9 cellular contexts compared by ENCODE assay signal in the genomic region with DNA sequence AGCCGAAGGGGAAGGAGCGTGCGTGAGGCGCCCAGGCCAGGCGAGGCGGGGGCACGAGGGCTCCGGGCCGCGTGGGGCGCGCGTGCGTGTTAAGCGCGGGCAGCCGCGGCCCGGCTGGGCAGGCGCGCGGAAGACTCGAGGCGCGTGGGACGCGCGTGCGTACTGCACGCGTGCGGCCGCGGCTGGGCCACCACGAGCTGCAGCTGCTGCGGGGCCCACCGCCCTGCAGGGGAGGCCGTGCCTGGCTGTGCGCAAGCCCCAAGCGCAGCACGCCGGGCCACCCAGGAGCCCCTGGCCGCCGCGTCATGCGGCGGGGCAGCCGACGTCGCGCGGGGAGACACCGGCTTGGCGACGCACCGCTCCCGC. TPM values are rescaled to one million over a fixed set of nuclear protein-coding genes. Genes with fewer than 3 reads are reported as not detected.
DNase-seq lines count a peak whose midpoint lies in the region; ATAC-seq, FAIRE-seq and TF ChIP-seq lines count a peak whose summit lies in the region.
"Had no signal": no experiment of that assay in that cellular context is flagged by ENCODE, and none has a peak within 500 bp of the region (broad histone marks: within the 10 kb centered on the region; RNA-seq: fewer than 3 reads in every experiment).

No MANE protein-coding gene starts in this region.

- peaks cover 5% of the 10 kb centered on the region for H3K36me3 Mint-ChIP-seq in activated CD4-positive, alpha-beta T cell treated with anti-CD3 and anti-CD28 coated beads, Interleukin-2, amount 10 ng/mL, durations not matched to agents 24 days and 14 days (ENCODE audit: low read depth)
- H3K36me3 Mint-ChIP-seq in activated CD8-positive, alpha-beta memory T cell treated with anti-CD3 and anti-CD28 coated beads, Interleukin-2, amount 10 ng/mL, durations not matched to agents 7 days and 5 days: peaks cover 1% of the 10 kb centered on the region

- no peak for TF ChIP-seq POLR2A in lower leg skin (IDR thresholded peaks at IDR 0.05)

- H3K4me1 ChIP-seq in kidney (ENCODE audit: control insufficient read depth in 1 of 2, insufficient read depth in 1 of 2, low read depth in 1 of 2, low read length in 2 of 2): peaks cover 0 to 12% of the 10 kb centered on the region in 2 donors
- H3K4me1 ChIP-seq in subcutaneous abdominal adipose tissue (ENCODE audit: control insufficient read depth in 5 of 5, insufficient read depth in 5 of 5, low read length in 5 of 5): peaks cover 0 to 30% (median 26%) of the 10 kb centered on the region in 5 donors

- H3K4me3 ChIP-seq in kidney (ENCODE audit: low read length in 2 of 2) (peak overlapping the region; percentile 55 to 63), subcutaneous abdominal adipose tissue (ENCODE audit: low read depth in 1 of 5, low read length in 5 of 5) (peak overlapping the region in 4 of 5 donors; percentile 55 to 71 (median 64)), lower leg skin (ENCODE audit: low read depth, poor library complexity, severe bottlenecking) (no peak overlapping the region)

- H3K9ac ChIP-seq in kidney (ENCODE audit: low read length in 2 of 2): no peak overlapping the region
- no peak overlapping the region for H3K9ac ChIP-seq in subcutaneous abdominal adipose tissue (ENCODE audit: low read length in 5 of 5)

- H3K27me3 Mint-ChIP-seq in activated CD4-positive, alpha-beta T cell treated with anti-CD3 and anti-CD28 coated beads, Interleukin-2, amount 10 ng/mL, durations not matched to agents 24 days and 14 days: peaks cover 69% of the 10 kb centered on the region
- H3K27me3 Mint-ChIP-seq in activated CD8-positive, alpha-beta memory T cell treated with anti-CD3 and anti-CD28 coated beads, Interleukin-2, amount 10 ng/mL, durations not matched to agents 7 days and 5 days: peaks cover 75% of the 10 kb centered on the region

- H3K36me3 ChIP-seq in kidney (ENCODE audit: control insufficient read depth in 1 of 2, insufficient read depth in 2 of 2, low read length in 2 of 2) (no peaks in the 10 kb centered on the region), subcutaneous abdominal adipose tissue (ENCODE audit: control insufficient read depth in 5 of 5, insufficient read depth in 5 of 5, low read length in 5 of 5) (no peaks in the 10 kb centered on the region)

- H3K27me3 ChIP-seq in subcutaneous abdominal adipose tissue (ENCODE audit: control insufficient read depth in 5 of 5, insufficient read depth in 4 of 5, low read length in 5 of 5): peaks cover 20 to 50% (median 37%) of the 10 kb centered on the region in 5 donors

- intact Hi-C loops in activated CD4-positive, alpha-beta T cell treated with anti-CD3 and anti-CD28 coated beads, Interleukin-2, amount 10 ng/mL, durations not matched to agents 24 days and 14 days (cut with micrococcal nuclease): loop anchor here (5.0 kb wide), 1 partner anchor 65 kb away; no protein-coding TSS in a partner anchor
- intact Hi-C loops in kidney (cut with DNase I): no loop called here
- intact Hi-C loops in lower leg skin (cut with DNase I; ENCODE audit: low total_unique reads): no loop called here

- H3K4me3 Mint-ChIP-seq in activated CD4-positive, alpha-beta T cell treated with anti-CD3 and anti-CD28 coated beads, Interleukin-2, amount 10 ng/mL, durations not matched to agents 24 days and 14 days: peak overlapping the region; percentile 84
- peak overlapping the region; percentile 61 for H3K4me3 Mint-ChIP-seq in activated CD8-positive, alpha-beta memory T cell treated with anti-CD3 and anti-CD28 coated beads, Interleukin-2, amount 10 ng/mL, durations not matched to agents 7 days and 5 days

- H3K27ac ChIP-seq in kidney (ENCODE audit: low read depth in 2 of 2, low read length in 2 of 2) (no peak overlapping the region), subcutaneous abdominal adipose tissue (ENCODE audit: low read depth, low read length) (no peak overlapping the region)

- CTCF ChIA-PET in activated CD8-positive, alpha-beta memory T cell treated with anti-CD3 and anti-CD28 coated beads, Interleukin-2, amount 10 ng/mL, durations not matched to agents 7 days and 5 days (lab: Charles Lee): interaction anchor here (1.0 to 1.1 kb wide), 2 partner anchors 37 to 86 kb away, joined by 3 read pairs; no protein-coding TSS in a partner anchor

- peak overlapping the region; percentile 60 for H3K27ac Mint-ChIP-seq in activated CD4-positive, alpha-beta T cell treated with anti-CD3 and anti-CD28 coated beads, Interleukin-2, amount 10 ng/mL, durations not matched to agents 24 days and 14 days
- no peak overlapping the region for H3K27ac Mint-ChIP-seq in activated CD8-positive, alpha-beta memory T cell treated with anti-CD3 and anti-CD28 coated beads, Interleukin-2, amount 10 ng/mL, durations not matched to agents 7 days and 5 days

- no peak for FAIRE-seq in kidney (lab: Jason Lieb, UNC)

- DNase-seq in activated CD4-positive, alpha-beta T cell treated with anti-CD3 and anti-CD28 coated beads, Interleukin-2, amount 10 ng/mL, durations not matched to agents 24 days and 14 days: no peak
- no peak for DNase-seq in activated CD4-positive, alpha-beta T cell treated with anti-CD3 and anti-CD28 coated beads for 4 hours
- DNase-seq in activated CD8-positive, alpha-beta memory T cell treated with anti-CD3 and anti-CD28 coated beads, Interleukin-2, amount 10 ng/mL, durations not matched to agents 7 days and 5 days: no peak
- DNase-seq in kidney: no peak
- DNase-seq in kidney glomerular epithelial cell (lab: John Stamatoyannopoulos, UW): no peak
- no peak for DNase-seq in lower leg skin (ENCODE audit: low spot score in 2 of 2)

- ATAC-seq in activated CD8-positive, alpha-beta memory T cell treated with anti-CD3 and anti-CD28 coated beads, Interleukin-2, amount 10 ng/mL, durations not matched to agents 7 days and 5 days: no peak
- ATAC-seq in HG03442 (IDR thresholded peaks at IDR 0.05; ENCODE audit: unreplicated experiment): no peak

- no peaks in the 10 kb centered on the region for H3K9me3 Mint-ChIP-seq in activated CD4-positive, alpha-beta T cell treated with anti-CD3 and anti-CD28 coated beads, Interleukin-2, amount 10 ng/mL, durations not matched to agents 24 days and 14 days
- no peaks in the 10 kb centered on the region for H3K9me3 Mint-ChIP-seq in activated CD8-positive, alpha-beta memory T cell treated with anti-CD3 and anti-CD28 coated beads, Interleukin-2, amount 10 ng/mL, durations not matched to agents 7 days and 5 days (ENCODE audit: low read depth)

- WGBS in lower leg skin, 2 donors: 1 to 4% methylated on average over 32 to 33 of the region's 57 CpGs

- TF ChIP-seq CTCF in kidney (IDR thresholded peaks at IDR 0.05; ENCODE audit: borderline replicate concordance, extremely low read depth, insufficient read depth) (no peak), lower leg skin (IDR thresholded peaks at IDR 0.05) (no peak)

- H3K4me1 Mint-ChIP-seq in activated CD4-positive, alpha-beta T cell treated with anti-CD3 and anti-CD28 coated beads, Interleukin-2, amount 10 ng/mL, durations not matched to agents 24 days and 14 days: peaks cover 14% of the 10 kb centered on the region
- H3K4me1 Mint-ChIP-seq in activated CD8-positive, alpha-beta memory T cell treated with anti-CD3 and anti-CD28 coated beads, Interleukin-2, amount 10 ng/mL, durations not matched to agents 7 days and 5 days: peaks cover 29% of the 10 kb centered on the region

- H3K9me3 ChIP-seq in kidney (ENCODE audit: control insufficient read depth in 1 of 2, low read length in 2 of 2) (no peaks in the 10 kb centered on the region), subcutaneous abdominal adipose tissue (ENCODE audit: control insufficient read depth in 5 of 5, low read length in 5 of 5) (no peaks in the 10 kb centered on the region)

RNA-seq across cellular contexts. Expression of gene TRIM71, which starts 0.6 kb away (rescaled TPM):
- total RNA-seq in activated CD4-positive, alpha-beta T cell treated with anti-CD3 and anti-CD28 coated beads, Interleukin-2, amount 10 ng/mL, durations not matched to agents 24 days and 14 days: 0.05 and 0.07 TPM in 2 replicates
- total RNA-seq in activated CD8-positive, alpha-beta memory T cell treated with anti-CD3 and anti-CD28 coated beads, Interleukin-2, amount 10 ng/mL, durations not matched to agents 7 days and 5 days: under 1 TPM in 1 of 2 experiments, not detected in 1; 0.09 TPM
- total RNA-seq in kidney: 1.2 TPM
- polyA plus RNA-seq in kidney (ENCODE audit: insufficient read depth, low read depth, low replicate concordance): 0.92 TPM
- total RNA-seq in lower leg skin: under 1 TPM in 1 of 4 donors, not detected in 3; 0.03 TPM
- total RNA-seq: LHCN-M2 had no signal
